In the genomic region with DNA sequence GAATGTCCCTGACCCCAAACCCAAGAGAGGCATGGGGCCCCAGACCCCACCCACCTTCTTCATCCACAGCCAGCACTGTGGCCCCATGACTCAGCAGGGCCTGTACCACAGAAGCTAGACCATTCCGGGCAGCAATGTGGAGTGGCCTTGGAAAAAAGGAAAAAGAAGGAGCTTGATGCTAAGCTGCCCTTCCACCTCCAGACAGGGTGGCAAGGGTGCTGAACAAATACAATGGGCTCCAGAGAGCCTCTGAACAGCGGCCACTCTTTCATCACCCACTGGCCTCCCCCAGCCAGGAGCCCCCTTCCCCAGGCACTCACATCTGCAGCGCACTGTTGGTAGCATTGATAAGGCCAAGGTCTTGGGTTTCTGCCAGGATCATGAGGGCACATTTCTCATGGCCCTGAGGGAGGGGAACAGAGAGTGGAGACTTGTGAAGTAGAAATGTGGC, we compare ENCODE assay signal across 1 cellular context.
TF ChIP-seq lines count a peak whose summit lies in the region.

No MANE protein-coding gene starts in this region.

TF ChIP-seq in K562, 482 proteins besides CTCF, POLR2A, EP300 and RAD21 (continues in another document):
- no peak for TF ChIP-seq FOXA3 (CRISPR knock-in tag; conservative IDR thresholded peaks at IDR 0.05 in 1 of 2, IDR thresholded peaks at IDR 0.05 in 1 of 2)
- no peak for TF ChIP-seq MYBL2 (IDR thresholded peaks at IDR 0.05; ENCODE audit: low read depth)
- no peak for TF ChIP-seq MYBL2 (CRISPR knock-in tag; IDR thresholded peaks at IDR 0.05; ENCODE audit: borderline replicate concordance)
- TF ChIP-seq SMAD3 (CRISPR knock-in tag; conservative IDR thresholded peaks at IDR 0.05), result no peak
- no peak for TF ChIP-seq STAT5B (CRISPR knock-in tag; IDR thresholded peaks at IDR 0.05)
- TF ChIP-seq ZFPM2 (CRISPR knock-in tag; IDR thresholded peaks at IDR 0.05), result no peak
- peak; percentile 58; the same call in 1 of the 2 replicates for TF ChIP-seq FOSL1 (tag; conservative IDR thresholded peaks at IDR 0.05)
- TF ChIP-seq, protein P1, sequence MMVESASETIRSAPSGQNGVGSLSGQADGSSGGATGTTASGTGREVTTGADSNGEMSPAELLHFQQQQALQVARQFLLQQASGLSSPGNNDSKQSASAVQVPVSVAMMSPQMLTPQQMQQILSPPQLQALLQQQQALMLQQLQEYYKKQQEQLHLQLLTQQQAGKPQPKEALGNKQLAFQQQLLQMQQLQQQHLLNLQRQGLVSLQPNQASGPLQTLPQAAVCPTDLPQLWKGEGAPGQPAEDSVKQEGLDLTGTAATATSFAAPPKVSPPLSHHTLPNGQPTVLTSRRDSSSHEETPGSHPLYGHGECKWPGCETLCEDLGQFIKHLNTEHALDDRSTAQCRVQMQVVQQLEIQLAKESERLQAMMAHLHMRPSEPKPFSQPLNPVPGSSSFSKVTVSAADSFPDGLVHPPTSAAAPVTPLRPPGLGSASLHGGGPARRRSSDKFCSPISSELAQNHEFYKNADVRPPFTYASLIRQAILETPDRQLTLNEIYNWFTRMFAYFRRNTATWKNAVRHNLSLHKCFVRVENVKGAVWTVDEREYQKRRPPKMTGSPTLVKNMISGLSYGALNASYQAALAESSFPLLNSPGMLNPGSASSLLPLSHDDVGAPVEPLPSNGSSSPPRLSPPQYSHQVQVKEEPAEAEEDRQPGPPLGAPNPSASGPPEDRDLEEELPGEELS (CRISPR knock-in tag; IDR thresholded peaks at IDR 0.05; ENCODE audit: borderline replicate concordance), result no peak
- TF ChIP-seq ZBED1 (IDR thresholded peaks at IDR 0.05), result no peak
- TF ChIP-seq ZNF41 (CRISPR knock-in tag; conservative IDR thresholded peaks at IDR 0.05), result 0 out of 2 replicates have a peak, but pooled peaks have one; percentile 5
- TF ChIP-seq CBFA2T2 (conservative IDR thresholded peaks at IDR 0.05), result no peak; the same call in 1 of the 2 replicates
- no peak for TF ChIP-seq SAFB (IDR thresholded peaks at IDR 0.05; ENCODE audit: borderline replicate concordance, low read depth, low read length)
- TF ChIP-seq, protein P2, sequence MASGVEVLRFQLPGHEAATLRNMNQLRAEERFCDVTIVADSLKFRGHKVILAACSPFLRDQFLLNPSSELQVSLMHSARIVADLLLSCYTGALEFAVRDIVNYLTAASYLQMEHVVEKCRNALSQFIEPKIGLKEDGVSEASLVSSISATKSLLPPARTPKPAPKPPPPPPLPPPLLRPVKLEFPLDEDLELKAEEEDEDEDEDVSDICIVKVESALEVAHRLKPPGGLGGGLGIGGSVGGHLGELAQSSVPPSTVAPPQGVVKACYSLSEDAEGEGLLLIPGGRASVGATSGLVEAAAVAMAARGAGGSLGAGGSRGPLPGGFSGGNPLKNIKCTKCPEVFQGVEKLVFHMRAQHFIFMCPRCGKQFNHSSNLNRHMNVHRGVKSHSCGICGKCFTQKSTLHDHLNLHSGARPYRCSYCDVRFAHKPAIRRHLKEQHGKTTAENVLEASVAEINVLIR (CRISPR knock-in tag; IDR thresholded peaks at IDR 0.05), result no peak
- TF ChIP-seq, protein P3, sequence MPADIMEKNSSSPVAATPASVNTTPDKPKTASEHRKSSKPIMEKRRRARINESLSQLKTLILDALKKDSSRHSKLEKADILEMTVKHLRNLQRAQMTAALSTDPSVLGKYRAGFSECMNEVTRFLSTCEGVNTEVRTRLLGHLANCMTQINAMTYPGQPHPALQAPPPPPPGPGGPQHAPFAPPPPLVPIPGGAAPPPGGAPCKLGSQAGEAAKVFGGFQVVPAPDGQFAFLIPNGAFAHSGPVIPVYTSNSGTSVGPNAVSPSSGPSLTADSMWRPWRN (IDR thresholded peaks at IDR 0.05; ENCODE audit: low read depth), result no peak
- no peak for TF ChIP-seq POU5F1 (IDR thresholded peaks at IDR 0.05; ENCODE audit: borderline replicate concordance, low read depth, low read length, partially characterized antibody)
- TF ChIP-seq ZNF197 (CRISPR knock-in tag; IDR thresholded peaks at IDR 0.05; ENCODE audit: low read depth), result no peak
- TF ChIP-seq ZNF57 (CRISPR knock-in tag; IDR thresholded peaks at IDR 0.05), result no peak
- TF ChIP-seq HNRNPK (IDR thresholded peaks at IDR 0.05; ENCODE audit: low read depth, low read length, poor library complexity, severe bottlenecking), result no peak
- TF ChIP-seq MCM2 (IDR thresholded peaks at IDR 0.05; ENCODE audit: low read depth), result no peak
- TF ChIP-seq CEBPG (CRISPR knock-in tag; IDR thresholded peaks at IDR 0.05), result no peak
- TF ChIP-seq CEBPG (tag; conservative IDR thresholded peaks at IDR 0.05 in 1 of 2, IDR thresholded peaks at IDR 0.05 in 1 of 2), result no peak
- TF ChIP-seq ZNF830 (CRISPR knock-in tag; IDR thresholded peaks at IDR 0.05), result no peak
- no peak for TF ChIP-seq ZNF146 (CRISPR knock-in tag; IDR thresholded peaks at IDR 0.05; ENCODE audit: unreplicated experiment)
- TF ChIP-seq ZNF436 (CRISPR knock-in tag; IDR thresholded peaks at IDR 0.05), result no peak
- TF ChIP-seq MAFG (tag; conservative IDR thresholded peaks at IDR 0.05), result peak; percentile 75
- TF ChIP-seq CC2D1A (IDR thresholded peaks at IDR 0.05), result no peak
- TF ChIP-seq CCNT2 (IDR thresholded peaks at IDR 0.05; ENCODE audit: borderline replicate concordance, extremely low read depth, insufficient read length, low read depth, low read length), result no peak
- no peak for TF ChIP-seq XRCC4 (IDR thresholded peaks at IDR 0.05; ENCODE audit: extremely low read depth, insufficient read depth, insufficient read length)
- TF ChIP-seq ZNF778 (CRISPR knock-in tag; IDR thresholded peaks at IDR 0.05), result no peak
- TF ChIP-seq CREBBP (IDR thresholded peaks at IDR 0.05; ENCODE audit: low read depth, low read length), result no peak
- TF ChIP-seq HSF4 (CRISPR knock-in tag; IDR thresholded peaks at IDR 0.05; ENCODE audit: borderline replicate concordance), result no peak
- TF ChIP-seq KLF1 (tag; IDR thresholded peaks at IDR 0.05), result no peak
- TF ChIP-seq, protein P4, sequence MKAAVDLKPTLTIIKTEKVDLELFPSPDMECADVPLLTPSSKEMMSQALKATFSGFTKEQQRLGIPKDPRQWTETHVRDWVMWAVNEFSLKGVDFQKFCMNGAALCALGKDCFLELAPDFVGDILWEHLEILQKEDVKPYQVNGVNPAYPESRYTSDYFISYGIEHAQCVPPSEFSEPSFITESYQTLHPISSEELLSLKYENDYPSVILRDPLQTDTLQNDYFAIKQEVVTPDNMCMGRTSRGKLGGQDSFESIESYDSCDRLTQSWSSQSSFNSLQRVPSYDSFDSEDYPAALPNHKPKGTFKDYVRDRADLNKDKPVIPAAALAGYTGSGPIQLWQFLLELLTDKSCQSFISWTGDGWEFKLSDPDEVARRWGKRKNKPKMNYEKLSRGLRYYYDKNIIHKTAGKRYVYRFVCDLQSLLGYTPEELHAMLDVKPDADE (conservative IDR thresholded peaks at IDR 0.05; ENCODE audit: control insufficient read depth, low read depth, low read length), result no peak
- no peak for TF ChIP-seq SIX5 (IDR thresholded peaks at IDR 0.05; ENCODE audit: borderline replicate concordance in 1 of 2, insufficient read depth in 1 of 2, low read depth in 1 of 2, low read length in 2 of 2)
- TF ChIP-seq SIN3B (IDR thresholded peaks at IDR 0.05; ENCODE audit: low read depth), result no peak
- no peak for TF ChIP-seq HDAC1 (IDR thresholded peaks at IDR 0.05)
- no peak for TF ChIP-seq STAT5A (IDR thresholded peaks at IDR 0.05; ENCODE audit: borderline replicate concordance, low read length)
- TF ChIP-seq SAFB2 (IDR thresholded peaks at IDR 0.05; ENCODE audit: borderline replicate concordance, low read depth, low read length, severe bottlenecking), result no peak
- no peak for TF ChIP-seq TFAM (CRISPR knock-in tag; conservative IDR thresholded peaks at IDR 0.05)
- TF ChIP-seq, protein P5, sequence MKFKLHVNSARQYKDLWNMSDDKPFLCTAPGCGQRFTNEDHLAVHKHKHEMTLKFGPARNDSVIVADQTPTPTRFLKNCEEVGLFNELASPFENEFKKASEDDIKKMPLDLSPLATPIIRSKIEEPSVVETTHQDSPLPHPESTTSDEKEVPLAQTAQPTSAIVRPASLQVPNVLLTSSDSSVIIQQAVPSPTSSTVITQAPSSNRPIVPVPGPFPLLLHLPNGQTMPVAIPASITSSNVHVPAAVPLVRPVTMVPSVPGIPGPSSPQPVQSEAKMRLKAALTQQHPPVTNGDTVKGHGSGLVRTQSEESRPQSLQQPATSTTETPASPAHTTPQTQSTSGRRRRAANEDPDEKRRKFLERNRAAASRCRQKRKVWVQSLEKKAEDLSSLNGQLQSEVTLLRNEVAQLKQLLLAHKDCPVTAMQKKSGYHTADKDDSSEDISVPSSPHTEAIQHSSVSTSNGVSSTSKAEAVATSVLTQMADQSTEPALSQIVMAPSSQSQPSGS (CRISPR knock-in tag; IDR thresholded peaks at IDR 0.05), result no peak
- no peak for TF ChIP-seq ZNF347 (CRISPR knock-in tag; IDR thresholded peaks at IDR 0.05; ENCODE audit: low read depth)
- no peak for TF ChIP-seq TAF15 (IDR thresholded peaks at IDR 0.05; ENCODE audit: low read depth, low read length)
- no peak for TF ChIP-seq ZNF589 (CRISPR knock-in tag; IDR thresholded peaks at IDR 0.05; ENCODE audit: low read depth)
- TF ChIP-seq FIP1L1 (IDR thresholded peaks at IDR 0.05; ENCODE audit: low read depth, low read length, poor library complexity, severe bottlenecking), result no peak
- TF ChIP-seq, protein P6, sequence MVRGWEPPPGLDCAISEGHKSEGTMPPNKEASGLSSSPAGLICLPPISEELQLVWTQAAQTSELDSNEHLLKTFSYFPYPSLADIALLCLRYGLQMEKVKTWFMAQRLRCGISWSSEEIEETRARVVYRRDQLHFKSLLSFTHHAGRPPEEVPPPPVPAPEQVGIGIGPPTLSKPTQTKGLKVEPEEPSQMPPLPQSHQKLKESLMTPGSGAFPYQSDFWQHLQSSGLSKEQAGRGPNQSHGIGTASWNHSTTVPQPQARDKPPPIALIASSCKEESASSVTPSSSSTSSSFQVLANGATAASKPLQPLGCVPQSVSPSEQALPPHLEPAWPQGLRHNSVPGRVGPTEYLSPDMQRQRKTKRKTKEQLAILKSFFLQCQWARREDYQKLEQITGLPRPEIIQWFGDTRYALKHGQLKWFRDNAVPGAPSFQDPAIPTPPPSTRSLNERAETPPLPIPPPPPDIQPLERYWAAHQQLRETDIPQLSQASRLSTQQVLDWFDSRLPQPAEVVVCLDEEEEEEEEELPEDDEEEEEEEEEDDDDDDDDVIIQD (CRISPR knock-in tag; IDR thresholded peaks at IDR 0.05), result no peak
- TF ChIP-seq KLF13 (tag; IDR thresholded peaks at IDR 0.05; ENCODE audit: borderline replicate concordance, low read depth), result no peak
- TF ChIP-seq NCOA4 (IDR thresholded peaks at IDR 0.05; ENCODE audit: partially characterized antibody), result no peak
- TF ChIP-seq CBFA2T3 (IDR thresholded peaks at IDR 0.05), result peak; percentile 61
- TF ChIP-seq ETS2 (tag; IDR thresholded peaks at IDR 0.05; ENCODE audit: borderline replicate concordance, poor library complexity, severe bottlenecking), result no peak
- TF ChIP-seq PHB (CRISPR knock-in tag; IDR thresholded peaks at IDR 0.05), result no peak
- TF ChIP-seq, protein P7, sequence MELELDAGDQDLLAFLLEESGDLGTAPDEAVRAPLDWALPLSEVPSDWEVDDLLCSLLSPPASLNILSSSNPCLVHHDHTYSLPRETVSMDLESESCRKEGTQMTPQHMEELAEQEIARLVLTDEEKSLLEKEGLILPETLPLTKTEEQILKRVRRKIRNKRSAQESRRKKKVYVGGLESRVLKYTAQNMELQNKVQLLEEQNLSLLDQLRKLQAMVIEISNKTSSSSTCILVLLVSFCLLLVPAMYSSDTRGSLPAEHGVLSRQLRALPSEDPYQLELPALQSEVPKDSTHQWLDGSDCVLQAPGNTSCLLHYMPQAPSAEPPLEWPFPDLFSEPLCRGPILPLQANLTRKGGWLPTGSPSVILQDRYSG (tag; conservative IDR thresholded peaks at IDR 0.05; ENCODE audit: low read depth), result peak; percentile 67; the same call in 1 of the 2 replicates
- TF ChIP-seq NFATC3 (IDR thresholded peaks at IDR 0.05), result no peak
- no peak for TF ChIP-seq NFYB (IDR thresholded peaks at IDR 0.05; ENCODE audit: extremely low read depth, insufficient read length)
- no peak for TF ChIP-seq HMGN3 (IDR thresholded peaks at IDR 0.05; ENCODE audit: borderline replicate concordance, extremely low read depth, insufficient read length, low read depth, low read length)
- TF ChIP-seq MAZ (CRISPR knock-in tag; conservative IDR thresholded peaks at IDR 0.05 in 1 of 2, IDR thresholded peaks at IDR 0.05 in 1 of 2), result peak in 1 of 2 experiments; percentile 31; a peak in 1 of 4 replicates
- TF ChIP-seq RFX1 (IDR thresholded peaks at IDR 0.05), result no peak
- TF ChIP-seq, protein P8, sequence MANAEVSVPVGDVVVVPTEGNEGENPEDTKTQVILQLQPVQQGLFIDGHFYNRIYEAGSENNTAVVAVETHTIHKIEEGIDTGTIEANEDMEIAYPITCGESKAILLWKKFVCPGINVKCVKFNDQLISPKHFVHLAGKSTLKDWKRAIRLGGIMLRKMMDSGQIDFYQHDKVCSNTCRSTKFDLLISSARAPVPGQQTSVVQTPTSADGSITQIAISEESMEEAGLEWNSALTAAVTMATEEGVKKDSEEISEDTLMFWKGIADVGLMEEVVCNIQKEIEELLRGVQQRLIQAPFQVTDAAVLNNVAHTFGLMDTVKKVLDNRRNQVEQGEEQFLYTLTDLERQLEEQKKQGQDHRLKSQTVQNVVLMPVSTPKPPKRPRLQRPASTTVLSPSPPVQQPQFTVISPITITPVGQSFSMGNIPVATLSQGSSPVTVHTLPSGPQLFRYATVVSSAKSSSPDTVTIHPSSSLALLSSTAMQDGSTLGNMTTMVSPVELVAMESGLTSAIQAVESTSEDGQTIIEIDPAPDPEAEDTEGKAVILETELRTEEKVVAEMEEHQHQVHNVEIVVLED (CRISPR knock-in tag; IDR thresholded peaks at IDR 0.05), result no peak
- no peak for TF ChIP-seq CEBPB (tag; IDR thresholded peaks at IDR 0.05)
- TF ChIP-seq, protein P9, sequence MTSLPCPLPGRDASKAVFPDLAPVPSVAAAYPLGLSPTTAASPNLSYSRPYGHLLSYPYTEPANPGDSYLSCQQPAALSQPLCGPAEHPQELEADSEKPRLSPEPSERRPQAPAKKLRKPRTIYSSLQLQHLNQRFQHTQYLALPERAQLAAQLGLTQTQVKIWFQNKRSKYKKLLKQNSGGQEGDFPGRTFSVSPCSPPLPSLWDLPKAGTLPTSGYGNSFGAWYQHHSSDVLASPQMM (CRISPR knock-in tag; IDR thresholded peaks at IDR 0.05), result no peak
- TF ChIP-seq ZNF77 (CRISPR knock-in tag; IDR thresholded peaks at IDR 0.05), result no peak
- no peak for TF ChIP-seq HLTF (IDR thresholded peaks at IDR 0.05)
- peak; percentile 37; the same call in 1 of the 2 replicates for TF ChIP-seq TCF3 (CRISPR knock-in tag; IDR thresholded peaks at IDR 0.05)
- TF ChIP-seq NRF1 (conservative IDR thresholded peaks at IDR 0.05 in 1 of 2, IDR thresholded peaks at IDR 0.05 in 1 of 2), result no peak
- TF ChIP-seq BRD4 (IDR thresholded peaks at IDR 0.05), result no peak
- TF ChIP-seq PHF20 (IDR thresholded peaks at IDR 0.05; ENCODE audit: partially characterized antibody), result no peak
- TF ChIP-seq KAT8 (IDR thresholded peaks at IDR 0.05; ENCODE audit: low read depth), result no peak
- TF ChIP-seq, protein P10, sequence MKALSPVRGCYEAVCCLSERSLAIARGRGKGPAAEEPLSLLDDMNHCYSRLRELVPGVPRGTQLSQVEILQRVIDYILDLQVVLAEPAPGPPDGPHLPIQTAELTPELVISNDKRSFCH (CRISPR knock-in tag; IDR thresholded peaks at IDR 0.05), result no peak
- TF ChIP-seq, protein P10 (tag; IDR thresholded peaks at IDR 0.05), result no peak
- TF ChIP-seq PCBP1 (IDR thresholded peaks at IDR 0.05; ENCODE audit: low read depth, low read length, poor library complexity, severe bottlenecking), result no peak
